In the genomic region with DNA sequence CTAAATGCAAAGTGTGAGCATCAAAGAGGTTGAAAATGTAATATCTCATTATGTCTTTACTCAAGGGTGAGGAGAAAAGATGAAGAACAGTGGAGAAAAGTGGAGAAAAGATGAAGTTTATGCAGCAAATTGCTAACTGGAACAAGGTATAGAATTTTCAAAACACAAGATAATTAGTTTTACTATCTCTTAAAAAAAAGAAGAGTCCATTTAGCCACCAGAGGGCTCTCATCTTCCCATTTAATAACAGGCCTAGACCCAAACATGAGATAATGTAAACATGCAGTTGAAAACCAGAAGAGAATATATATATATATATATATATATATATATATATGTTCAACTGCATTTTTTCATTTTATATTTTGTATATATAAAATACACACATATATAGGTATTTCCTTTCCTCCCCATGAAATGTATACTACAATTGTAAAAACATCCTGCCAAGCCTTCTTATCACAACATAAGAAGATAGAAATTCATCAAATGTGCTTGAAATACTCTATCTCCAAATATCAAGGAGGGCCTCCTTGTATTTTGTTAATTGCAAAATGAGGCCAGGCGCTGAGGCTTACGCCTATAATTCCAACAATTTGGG, we compare ENCODE assay signal across 8 cellular contexts.
DNase-seq lines count a peak whose midpoint lies in the region; ATAC-seq and TF ChIP-seq lines count a peak whose summit lies in the region.

No MANE protein-coding gene starts in this region.

- H3K4me3 Mint-ChIP-seq in memory B cell, result no peak overlapping the region

- TF ChIP-seq POLR2A in heart left ventricle (IDR thresholded peaks at IDR 0.05), result no peak

- no peaks in the 10 kb centered on the region for H3K27me3 ChIP-seq in heart left ventricle

- H3K27ac ChIP-seq in heart left ventricle, result no peak overlapping the region

- in situ Hi-C loops in T47D (cut with HindIII; ENCODE audit: low pct_unique_long_range_greater_than_20kb, low sequenced_read_pairs), result no loop called here

- peaks cover 2% of the 10 kb centered on the region for H3K9me3 Mint-ChIP-seq in memory B cell

- intact Hi-C loops in heart left ventricle (cut with DNase I), result loop anchor here in 8 of 10 donors (2.0 to 10.0 kb wide), 10 partner anchors 43 to 535 kb away; a partner anchor contains a TSS
- intact Hi-C loops in left ventricle myocardium superior (cut with micrococcal nuclease), result no loop called here

- 93 to 99% (median 98%) methylated on average over 2 of the region's 2 CpGs for WGBS in heart left ventricle, 4 donors

- H3K4me1 ChIP-seq in heart left ventricle, result peaks cover 0 to 5% (median 0%) of the 10 kb centered on the region in 12 donors

- DNase-seq in heart left ventricle, result no peak
- no peak for DNase-seq in left ventricle myocardium superior
- DNase-seq in NCI-H460 (ENCODE audit: extremely low read depth, low read depth), result peak; percentile 50
- peak; percentile 23 to 76 for DNase-seq in T47D (ENCODE audit: low read depth in 1 of 2, low spot score in 1 of 2)
- DNase-seq in memory B cell (ENCODE audit: low spot score in 2 of 2), result peak in 1 of 2 donors; percentile 7
- DNase-seq in activated effector memory CD4-positive, alpha-beta T cell treated with anti-CD3 and anti-CD28 coated beads, Interleukin-2, amount 50 U/mL, for 16 hours, result no peak

- H3K4me1 Mint-ChIP-seq in memory B cell, result no peaks in the 10 kb centered on the region

- H3K36me3 Mint-ChIP-seq in memory B cell, result peaks cover 2% of the 10 kb centered on the region

- peaks cover 3% of the 10 kb centered on the region for H3K27me3 Mint-ChIP-seq in memory B cell

- H3K36me3 ChIP-seq in heart left ventricle, result no peaks in the 10 kb centered on the region

- TF ChIP-seq CTCF in heart left ventricle (IDR thresholded peaks at IDR 0.05), result peak; percentile 26 to 68 (median 46)

- H3K27ac Mint-ChIP-seq in memory B cell, result no peak overlapping the region

- no peak for ATAC-seq in heart left ventricle
- ATAC-seq in left ventricle myocardium superior, result no peak
- ATAC-seq in memory B cell (ENCODE audit: low read depth), result peak; percentile 44
- no peak for ATAC-seq in esophagus mucosa
- ATAC-seq in HG02970 (IDR thresholded peaks at IDR 0.05; ENCODE audit: low FRiP score, unreplicated experiment), result no peak

- H3K4me3 ChIP-seq in heart left ventricle, result no peak overlapping the region

- peaks cover 0 to 6% (median 0%) of the 10 kb centered on the region in 12 donors for H3K9me3 ChIP-seq in heart left ventricle

Comparison
In these comparisons a context has a peak if more than half of its experiments do, and no peak if none do; other contexts are left out.
1. DNase-seq: peak in NCI-H460 (single experiment) and T47D (2 of 2); none in heart left ventricle (0 of 5), left ventricle myocardium superior (single experiment) and activated effector memory CD4-positive, alpha-beta T cell treated with anti-CD3 and anti-CD28 coated beads, Interleukin-2, amount 50 U/mL, for 16 hours (single experiment).